In the genomic region with DNA sequence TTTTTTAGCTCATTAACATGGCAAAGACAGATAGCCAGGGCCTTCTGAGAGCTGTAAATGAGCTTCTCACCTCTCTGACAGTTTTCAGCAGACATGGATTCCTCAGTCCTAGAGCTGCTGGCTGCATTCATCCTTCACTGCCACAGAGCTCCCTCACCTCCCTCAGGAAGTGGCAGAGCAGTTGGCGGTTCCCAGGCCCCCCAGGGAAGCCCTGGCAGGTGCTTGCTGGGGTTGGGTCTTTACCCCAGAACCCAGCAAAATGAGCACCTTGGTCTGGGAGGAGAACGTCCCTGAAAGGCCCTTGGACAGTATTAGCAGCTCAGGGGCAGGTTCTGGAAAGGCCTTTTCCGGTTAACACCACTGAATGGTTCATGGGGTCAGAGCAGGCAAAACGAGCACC, we compare ENCODE assay signal across 2 cellular contexts.
TF ChIP-seq lines count a peak whose summit lies in the region.

No MANE protein-coding gene starts in this region.

TF ChIP-seq in H1, 55 proteins besides CTCF, POLR2A, EP300 and RAD21:
- TF ChIP-seq SIRT6 (IDR thresholded peaks at IDR 0.05; ENCODE audit: low read length), result no peak
- TF ChIP-seq RBBP5 (IDR thresholded peaks at IDR 0.05; ENCODE audit: borderline replicate concordance, low read depth, low read length), result no peak
- TF ChIP-seq, protein P1, sequence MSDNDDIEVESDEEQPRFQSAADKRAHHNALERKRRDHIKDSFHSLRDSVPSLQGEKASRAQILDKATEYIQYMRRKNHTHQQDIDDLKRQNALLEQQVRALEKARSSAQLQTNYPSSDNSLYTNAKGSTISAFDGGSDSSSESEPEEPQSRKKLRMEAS (IDR thresholded peaks at IDR 0.05), result no peak
- no peak for TF ChIP-seq JUN (IDR thresholded peaks at IDR 0.05; ENCODE audit: low read depth, low read length)
- TF ChIP-seq EGR1 (IDR thresholded peaks at IDR 0.05; ENCODE audit: borderline replicate concordance, low read depth, low read length), result no peak
- TF ChIP-seq BCL11A (IDR thresholded peaks at IDR 0.05; ENCODE audit: low read depth in 2 of 2, low read length in 2 of 2), result no peak
- TF ChIP-seq SRF (IDR thresholded peaks at IDR 0.05; ENCODE audit: low read depth, low read length), result no peak
- TF ChIP-seq TEAD4 (IDR thresholded peaks at IDR 0.05; ENCODE audit: low read depth, low read length), result no peak
- TF ChIP-seq CBX8 (IDR thresholded peaks at IDR 0.05; ENCODE audit: borderline replicate concordance, low read depth, low read length), result no peak
- TF ChIP-seq, protein P2, sequence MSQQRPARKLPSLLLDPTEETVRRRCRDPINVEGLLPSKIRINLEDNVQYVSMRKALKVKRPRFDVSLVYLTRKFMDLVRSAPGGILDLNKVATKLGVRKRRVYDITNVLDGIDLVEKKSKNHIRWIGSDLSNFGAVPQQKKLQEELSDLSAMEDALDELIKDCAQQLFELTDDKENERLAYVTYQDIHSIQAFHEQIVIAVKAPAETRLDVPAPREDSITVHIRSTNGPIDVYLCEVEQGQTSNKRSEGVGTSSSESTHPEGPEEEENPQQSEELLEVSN (IDR thresholded peaks at IDR 0.05), result no peak

TF ChIP-seq in HepG2, 621 proteins besides CTCF, POLR2A, EP300 and RAD21:
- TF ChIP-seq DMAP1 (CRISPR knock-in tag; IDR thresholded peaks at IDR 0.05), result no peak
- no peak for TF ChIP-seq SRY (CRISPR knock-in tag; IDR thresholded peaks at IDR 0.05)
- no peak for TF ChIP-seq NCOR1 (IDR thresholded peaks at IDR 0.05; ENCODE audit: borderline replicate concordance, low read length)
- no peak for TF ChIP-seq ZNF749 (CRISPR knock-in tag; IDR thresholded peaks at IDR 0.05; ENCODE audit: borderline replicate concordance)
- no peak for TF ChIP-seq ESRRA (CRISPR knock-in tag; IDR thresholded peaks at IDR 0.05; ENCODE audit: low read depth)
- no peak for TF ChIP-seq HOXD1 (CRISPR knock-in tag; IDR thresholded peaks at IDR 0.05)
- no peak for TF ChIP-seq HMG20B (CRISPR knock-in tag; conservative IDR thresholded peaks at IDR 0.05)
- TF ChIP-seq CBX5 (CRISPR knock-in tag; IDR thresholded peaks at IDR 0.05; ENCODE audit: borderline replicate concordance), result no peak
- TF ChIP-seq ZNF451 (CRISPR knock-in tag; IDR thresholded peaks at IDR 0.05), result no peak
- no peak for TF ChIP-seq HNRNPK (IDR thresholded peaks at IDR 0.05; ENCODE audit: low read depth, low read length, poor library complexity, severe bottlenecking)
- TF ChIP-seq MLLT10 (CRISPR knock-in tag; IDR thresholded peaks at IDR 0.05), result no peak
